ENCODE assay signal across 13 cellular contexts in genomic region chr17:19769946-19770652, GRCh38. TPM values are rescaled to one million over a fixed set of nuclear protein-coding genes. Genes with fewer than 3 reads are reported as not detected.
DNase-seq lines count a peak whose midpoint lies in the region; ATAC-seq and TF ChIP-seq lines count a peak whose summit lies in the region.
"Had no signal": no experiment of that assay in that cellular context is flagged by ENCODE, and none has a peak within 500 bp of the region (broad histone marks: within the 10 kb centered on the region; RNA-seq: fewer than 3 reads in every experiment).

No MANE protein-coding gene starts in this region.

- no peak overlapping the region for H3K4me3 ChIP-seq in adipocyte (ENCODE audit: low read length)
- H3K4me3 ChIP-seq: BLaER1 treated with 17β-estradiol and CSF1 and Interleukin-3, amounts not matched to agents 10 nM and 100 nM; body of pancreas had no signal

- no peaks in the 10 kb centered on the region for H3K27me3 Mint-ChIP-seq in stimulated activated naive CD8-positive, alpha-beta T cell treated with anti-CD3 and anti-CD28 coated beads, Interleukin-15, Interleukin-2, amounts not matched to agents 100 ng/mL and 50 ng/mL, for 24 hours
- no peaks in the 10 kb centered on the region for H3K27me3 Mint-ChIP-seq in stimulated activated naive CD8-positive, alpha-beta T cell treated with anti-CD3 and anti-CD28 coated beads, Interleukin-15, amount 100 ng/mL, for 72 hours
- peaks cover 0 to 2% of the 10 kb centered on the region in 2 donors for H3K27me3 Mint-ChIP-seq in natural killer cell (ENCODE audit: low read depth in 2 of 2)
- peaks cover 6% of the 10 kb centered on the region for H3K27me3 Mint-ChIP-seq in nephron progenitor cell (ENCODE audit: low read depth, poor library complexity)

- peaks cover 31% of the 10 kb centered on the region for H3K4me1 ChIP-seq in adipocyte (ENCODE audit: control insufficient read depth, insufficient read depth, low read length)

- no peaks in the 10 kb centered on the region for H3K27me3 ChIP-seq in adipocyte (replicated peaks; ENCODE audit: control insufficient read depth, insufficient read depth, low read length)
- H3K27me3 ChIP-seq: BLaER1 treated with 17β-estradiol and CSF1 and Interleukin-3, amounts not matched to agents 10 nM and 100 nM; body of pancreas had no signal

- peak overlapping the region; percentile 11 for H3K27ac Mint-ChIP-seq in stimulated activated naive CD8-positive, alpha-beta T cell treated with anti-CD3 and anti-CD28 coated beads, Interleukin-15, Interleukin-2, amounts not matched to agents 100 ng/mL and 50 ng/mL, for 24 hours
- no peak overlapping the region for H3K27ac Mint-ChIP-seq in stimulated activated naive CD8-positive, alpha-beta T cell treated with anti-CD3 and anti-CD28 coated beads, Interleukin-15, amount 100 ng/mL, for 72 hours
- H3K27ac Mint-ChIP-seq in natural killer cell (no peak overlapping the region), nephron progenitor cell (no peak overlapping the region)

- no peak for DNase-seq in stimulated activated naive CD8-positive, alpha-beta T cell treated with anti-CD3 and anti-CD28 coated beads, Interleukin-15, amount 100 ng/mL, for 72 hours
- DNase-seq in adipocyte (ENCODE audit: low read depth) = peak; percentile 72
- DNase-seq in lung microvascular endothelial cell (ENCODE audit: low read depth in 2 of 2) = peak; percentile 65 to 87
- DNase-seq in natural killer cell = no peak
- no peak for DNase-seq in nephron progenitor cell
- DNase-seq: body of pancreas, NCI-H524, small intestine had no signal

- H3K36me3 ChIP-seq in adipocyte (ENCODE audit: control insufficient read depth, insufficient read depth, low read length, severe bottlenecking) = peaks cover 11% of the 10 kb centered on the region

- intact Hi-C loops in natural killer cell (cut with micrococcal nuclease) = no loop called here

- no peaks in the 10 kb centered on the region for H3K36me3 Mint-ChIP-seq in stimulated activated naive CD8-positive, alpha-beta T cell treated with anti-CD3 and anti-CD28 coated beads, Interleukin-15, Interleukin-2, amounts not matched to agents 100 ng/mL and 50 ng/mL, for 24 hours (ENCODE audit: low read depth)
- H3K36me3 Mint-ChIP-seq in natural killer cell = no peaks in the 10 kb centered on the region
- H3K36me3 Mint-ChIP-seq in nephron progenitor cell (ENCODE audit: low read depth) = peaks cover 22% of the 10 kb centered on the region

- no peaks in the 10 kb centered on the region for H3K9me3 Mint-ChIP-seq in stimulated activated naive CD8-positive, alpha-beta T cell treated with anti-CD3 and anti-CD28 coated beads, Interleukin-15, Interleukin-2, amounts not matched to agents 100 ng/mL and 50 ng/mL, for 24 hours
- no peaks in the 10 kb centered on the region for H3K9me3 Mint-ChIP-seq in stimulated activated naive CD8-positive, alpha-beta T cell treated with anti-CD3 and anti-CD28 coated beads, Interleukin-15, amount 100 ng/mL, for 72 hours
- no peaks in the 10 kb centered on the region for H3K9me3 Mint-ChIP-seq in natural killer cell
- H3K9me3 Mint-ChIP-seq in nephron progenitor cell = no peaks in the 10 kb centered on the region

- no peak overlapping the region for H3K9ac ChIP-seq in adipocyte (ENCODE audit: low read length)
- H3K9ac ChIP-seq: BLaER1 treated with 17β-estradiol and CSF1 and Interleukin-3, amounts not matched to agents 10 nM and 100 nM had no signal

- no peak for ATAC-seq in stimulated activated naive CD8-positive, alpha-beta T cell treated with anti-CD3 and anti-CD28 coated beads, Interleukin-15, amount 100 ng/mL, for 72 hours
- ATAC-seq in GM18861 (IDR thresholded peaks at IDR 0.05; ENCODE audit: unreplicated experiment) (no peak), natural killer cell (no peak), GM18868 (IDR thresholded peaks at IDR 0.05; ENCODE audit: unreplicated experiment) (no peak)
- ATAC-seq: body of pancreas had no signal

- TF ChIP-seq CTCF in natural killer cell (IDR thresholded peaks at IDR 0.05) (no peak), nephron progenitor cell (IDR thresholded peaks at IDR 0.05) (no peak)

- peaks cover 33% of the 10 kb centered on the region for H3K4me1 Mint-ChIP-seq in stimulated activated naive CD8-positive, alpha-beta T cell treated with anti-CD3 and anti-CD28 coated beads, Interleukin-15, Interleukin-2, amounts not matched to agents 100 ng/mL and 50 ng/mL, for 24 hours (ENCODE audit: low read depth)
- H3K4me1 Mint-ChIP-seq in stimulated activated naive CD8-positive, alpha-beta T cell treated with anti-CD3 and anti-CD28 coated beads, Interleukin-15, amount 100 ng/mL, for 72 hours = peaks cover 64% of the 10 kb centered on the region
- no peaks in the 10 kb centered on the region for H3K4me1 Mint-ChIP-seq in natural killer cell
- peaks cover 23% of the 10 kb centered on the region for H3K4me1 Mint-ChIP-seq in nephron progenitor cell

- H3K4me3 Mint-ChIP-seq in stimulated activated naive CD8-positive, alpha-beta T cell treated with anti-CD3 and anti-CD28 coated beads, Interleukin-15, Interleukin-2, amounts not matched to agents 100 ng/mL and 50 ng/mL, for 24 hours = no peak overlapping the region
- no peak overlapping the region for H3K4me3 Mint-ChIP-seq in stimulated activated naive CD8-positive, alpha-beta T cell treated with anti-CD3 and anti-CD28 coated beads, Interleukin-15, amount 100 ng/mL, for 72 hours
- H3K4me3 Mint-ChIP-seq in natural killer cell (no peak overlapping the region), nephron progenitor cell (no peak overlapping the region)

- H3K9me3 ChIP-seq in adipocyte (ENCODE audit: control insufficient read depth, low read length) = no peaks in the 10 kb centered on the region
- H3K9me3 ChIP-seq: BLaER1 treated with 17β-estradiol and CSF1 and Interleukin-3, amounts not matched to agents 10 nM and 100 nM; body of pancreas had no signal

RNA-seq across cellular contexts. Expression of gene ALDH3A1, which starts 22.0 kb away (rescaled TPM):
- total RNA-seq in lung microvascular endothelial cell (under 0.01 and 0.20 TPM in 2 replicates), natural killer cell (not detected)

RNA-seq across cellular contexts. Expression of gene SLC47A2, which starts 53.7 kb away (rescaled TPM):
- total RNA-seq in lung microvascular endothelial cell = not detected in 2 replicates
- total RNA-seq in natural killer cell = not detected
- total RNA-seq: ureter had no signal

Comparison
In these comparisons a context has a peak if more than half of its experiments do, and no peak if none do; other contexts are left out.
1. DNase-seq: peak in adipocyte (single experiment) and lung microvascular endothelial cell (2 of 2); none in stimulated activated naive CD8-positive, alpha-beta T cell treated with anti-CD3 and anti-CD28 coated beads, Interleukin-15, amount 100 ng/mL, for 72 hours (0 of 2), natural killer cell (single experiment) and nephron progenitor cell (single experiment).